Comparison of ENCODE assay signal across 16 cellular contexts in the genomic region with DNA sequence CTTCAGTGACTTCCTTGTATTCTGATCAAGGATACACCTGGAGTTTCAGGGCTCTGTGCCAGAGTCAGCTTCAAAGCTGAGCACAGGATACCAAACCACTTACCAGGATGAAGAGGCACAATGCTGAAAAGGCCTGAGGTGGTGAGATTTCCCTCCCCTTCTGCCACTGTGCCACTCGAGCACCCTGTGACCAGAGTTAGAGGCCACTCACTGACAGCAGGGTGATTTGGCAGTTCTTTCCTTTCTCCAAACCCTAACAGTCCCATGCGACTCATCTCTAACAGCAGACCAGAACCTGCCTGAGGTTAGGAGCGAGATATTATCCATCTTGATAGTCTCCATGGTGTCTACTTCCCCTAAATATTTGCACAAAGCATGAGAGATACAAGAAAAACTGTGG. TPM values are rescaled to one million over a fixed set of nuclear protein-coding genes. Genes with fewer than 3 reads are reported as not detected.
DNase-seq lines count a peak whose midpoint lies in the region; ATAC-seq and TF ChIP-seq lines count a peak whose summit lies in the region.
"Had no signal": no experiment of that assay in that cellular context is flagged by ENCODE, and none has a peak within 500 bp of the region (broad histone marks: within the 10 kb centered on the region; RNA-seq: fewer than 3 reads in every experiment).

No MANE protein-coding gene starts in this region.

- DNase-seq in DMS153 (lab: John Stamatoyannopoulos, UW) = peak; percentile 14
- DNase-seq in DMS153 treated with DMSO at 0.1 percent for 48 hours (lab: John Stamatoyannopoulos, UW; ENCODE audit: unreplicated experiment) = no peak
- DNase-seq in naive B cell = no peak
- no peak for DNase-seq in NCI-H82 (lab: John Stamatoyannopoulos, UW)
- DNase-seq in vagina (ENCODE audit: extremely low spot score in 2 of 2) = no peak
- DNase-seq in NCI-H2107 treated with DMSO at 0.1 percent for 48 hours (lab: John Stamatoyannopoulos, UW; ENCODE audit: unreplicated experiment) = no peak
- DNase-seq: 8988T; activated CD8-positive, alpha-beta memory T cell treated with anti-CD3 and anti-CD28 coated beads, Interleukin-2, amount 50 U/mL, for 48 hours; central memory CD4-positive, alpha-beta T cell; NCI-H526 treated with DMSO at 0.1 percent for 48 hours; psoas muscle; stimulated activated CD4-positive, alpha-beta T cell treated with anti-CD3 and anti-CD28 coated beads, Interleukin-4, amount 100 ng/mL, for 24 hours; testis had no signal

- no peaks in the 10 kb centered on the region for H3K36me3 ChIP-seq in Loucy (ENCODE audit: insufficient read depth, low read length)
- peaks cover 0 to 9% of the 10 kb centered on the region in 2 donors for H3K36me3 ChIP-seq in vagina

- no peak overlapping the region for H3K27ac ChIP-seq in vagina
- H3K27ac ChIP-seq: psoas muscle, testis had no signal

- H3K36me3 Mint-ChIP-seq in activated T-helper 17 cell treated with anti-CD3 and anti-CD28 coated beads, Interleukin-2, amount 50 U/mL, for 72 hours (ENCODE audit: low read depth) = peaks cover 55% of the 10 kb centered on the region
- H3K36me3 Mint-ChIP-seq in naive B cell = peaks cover 2 to 11% of the 10 kb centered on the region in 2 donors

- H3K4me3 ChIP-seq in Loucy (ENCODE audit: low read length, poor library complexity, severe bottlenecking) (no peak overlapping the region), vagina (no peak overlapping the region)
- H3K4me3 ChIP-seq: testis had no signal

- ATAC-seq in activated T-helper 17 cell treated with anti-CD3 and anti-CD28 coated beads, Interleukin-2, amount 50 U/mL, for 72 hours (replicated peaks) = peak; percentile 16
- ATAC-seq in naive B cell (ENCODE audit: low read depth in 2 of 2) = no peak
- ATAC-seq: left lobe of liver, psoas muscle had no signal

- no peaks in the 10 kb centered on the region for H3K27me3 Mint-ChIP-seq in activated T-helper 17 cell treated with anti-CD3 and anti-CD28 coated beads, Interleukin-2, amount 50 U/mL, for 72 hours
- no peaks in the 10 kb centered on the region for H3K27me3 Mint-ChIP-seq in naive B cell

- H3K27ac Mint-ChIP-seq in activated T-helper 17 cell treated with anti-CD3 and anti-CD28 coated beads, Interleukin-2, amount 50 U/mL, for 72 hours = peak overlapping the region; percentile 98
- no peak overlapping the region for H3K27ac Mint-ChIP-seq in naive B cell

- TF ChIP-seq POLR2A in vagina (IDR thresholded peaks at IDR 0.05) = no peak

- H3F3A ChIP-seq in Loucy (ENCODE audit: low read depth) = no peaks in the 10 kb centered on the region

- no peaks in the 10 kb centered on the region for H3K9me2 ChIP-seq in Loucy (replicated peaks; ENCODE audit: low read depth, low read length)

- H3K79me2 ChIP-seq in Loucy (ENCODE audit: insufficient read depth, low read length) = no peaks in the 10 kb centered on the region

- H3K4me1 ChIP-seq in Loucy (ENCODE audit: insufficient read depth, low read length, poor library complexity, severe bottlenecking) (peaks cover 20% of the 10 kb centered on the region), vagina (peaks cover 27% of the 10 kb centered on the region)

- H3K9me3 ChIP-seq in Loucy (ENCODE audit: insufficient read depth, low read depth, low read length) (no peaks in the 10 kb centered on the region), vagina (no peaks in the 10 kb centered on the region)
- H3K9me3 ChIP-seq: psoas muscle, testis had no signal

- H3K4me3 Mint-ChIP-seq in activated T-helper 17 cell treated with anti-CD3 and anti-CD28 coated beads, Interleukin-2, amount 50 U/mL, for 72 hours = peak overlapping the region; percentile 88
- H3K4me3 Mint-ChIP-seq in naive B cell = peak overlapping the region in 5 of 8 donors; percentile 18 to 97 (median 85)

- TF ChIP-seq CTCF in Loucy (conservative IDR thresholded peaks at IDR 0.05; ENCODE audit: low read length) = no peak
- TF ChIP-seq CTCF in vagina (IDR thresholded peaks at IDR 0.05) = no peak

- intact Hi-C loops in vagina (cut with DNase I) = loop anchor here (10.0 kb wide), 1 partner anchor 681 kb away; no protein-coding TSS in a partner anchor

- H4K20me1 ChIP-seq in Loucy (ENCODE audit: insufficient read depth, low read length, poor library complexity, severe bottlenecking) = no peaks in the 10 kb centered on the region

- peaks cover 33% of the 10 kb centered on the region for H3K4me1 Mint-ChIP-seq in activated T-helper 17 cell treated with anti-CD3 and anti-CD28 coated beads, Interleukin-2, amount 50 U/mL, for 72 hours
- peaks cover 31 to 35% (median 33%) of the 10 kb centered on the region in 3 donors for H3K4me1 Mint-ChIP-seq in naive B cell

- peak overlapping the region; percentile 90 for H3K4me2 ChIP-seq in Loucy (ENCODE audit: low read depth, low read length, poor library complexity, severe bottlenecking)

- no peak overlapping the region for H2AFZ ChIP-seq in Loucy (ENCODE audit: low read length)

- no peaks in the 10 kb centered on the region for H3K9me3 Mint-ChIP-seq in activated T-helper 17 cell treated with anti-CD3 and anti-CD28 coated beads, Interleukin-2, amount 50 U/mL, for 72 hours
- no peaks in the 10 kb centered on the region for H3K9me3 Mint-ChIP-seq in naive B cell

- H3K27me3 ChIP-seq in Loucy (ENCODE audit: insufficient read depth, low read length, poor library complexity, severe bottlenecking) (no peaks in the 10 kb centered on the region), vagina (no peaks in the 10 kb centered on the region)
- H3K27me3 ChIP-seq: testis had no signal

- H3K9ac ChIP-seq in Loucy (ENCODE audit: low read depth, low read length, poor library complexity, severe bottlenecking) = no peak overlapping the region

RNA-seq across cellular contexts. Expression of a gene that starts 1.8 kb away (rescaled TPM):
- total RNA-seq in activated T-helper 17 cell treated with anti-CD3 and anti-CD28 coated beads, Interleukin-2, amount 50 U/mL, for 72 hours = 10 to 100 TPM; 25.8 to 26.3 TPM
- polyA plus RNA-seq in naive B cell (ENCODE audit: low read depth in 6 of 6) = 10 to 100 TPM; 30.3 to 61.6 (median 49.1) TPM
- total RNA-seq in vagina = 10.1 TPM

RNA-seq across cellular contexts. Expression of a gene that starts 14.4 kb away (rescaled TPM):
- 10 to 100 TPM; 35.2 to 42.2 TPM for total RNA-seq in activated T-helper 17 cell treated with anti-CD3 and anti-CD28 coated beads, Interleukin-2, amount 50 U/mL, for 72 hours
- polyA plus RNA-seq in naive B cell (ENCODE audit: low read depth in 6 of 6) = under 1 TPM in 5 of 6 donors, not detected in 1; 0.29 to 0.61 (median 0.40) TPM
- total RNA-seq in vagina = 2.2 TPM

Comparison
In these comparisons a context has a peak if more than half of its experiments do, and no peak if none do; other contexts are left out.
1. RNA of a gene that starts 14.4 kb away (total RNA-seq): 35.2 to 42.2 TPM in activated T-helper 17 cell treated with anti-CD3 and anti-CD28 coated beads, Interleukin-2, amount 50 U/mL, for 72 hours; 2.2 TPM in vagina (single experiment); every median in the first group is over 10 times any median in the second.